16 cellular contexts compared by ENCODE assay signal in the genomic region with DNA sequence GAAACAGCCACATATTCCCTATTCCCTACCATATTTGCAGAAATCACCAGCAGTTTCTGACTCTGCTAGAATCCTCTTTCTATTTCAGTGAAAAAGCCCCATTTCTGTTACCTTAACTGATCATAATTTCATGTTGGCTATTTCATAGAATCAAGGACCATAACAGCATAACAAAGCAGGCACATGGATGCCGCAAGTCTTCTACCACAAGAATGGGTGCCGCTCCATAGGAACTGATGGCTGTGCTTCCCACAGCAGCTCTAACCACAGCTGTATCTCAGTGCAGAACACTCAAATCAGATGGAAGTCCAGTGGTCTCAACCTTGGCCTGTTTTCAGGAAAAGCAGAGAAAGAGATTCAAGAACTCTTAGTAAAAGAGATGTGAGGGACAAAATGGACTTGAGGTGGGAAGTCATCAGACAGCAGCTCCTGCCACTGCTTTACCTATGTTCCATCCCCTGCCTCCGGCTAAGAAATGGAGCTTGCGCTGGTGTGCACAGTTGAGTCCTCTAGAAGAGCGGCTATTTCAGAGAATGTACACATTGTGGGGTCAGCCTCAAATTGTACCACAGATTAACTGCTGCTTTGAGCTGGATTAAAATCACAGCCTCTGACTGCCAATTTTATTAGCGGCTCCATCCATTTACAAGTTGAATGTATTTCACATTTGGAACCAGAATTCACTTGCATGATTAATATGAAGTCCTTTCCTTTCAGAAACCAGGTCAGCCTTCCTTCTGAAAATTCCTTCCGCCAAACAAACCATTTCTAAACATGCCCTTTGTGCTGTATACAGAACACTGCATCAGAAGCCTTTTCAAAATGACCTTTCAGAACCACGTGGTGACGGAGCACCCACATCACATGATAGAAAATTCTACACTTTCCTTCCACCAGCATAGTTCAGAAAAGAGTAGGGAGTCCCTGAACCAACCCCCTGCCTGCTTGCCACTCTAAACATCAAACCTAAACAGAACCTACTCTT. TPM values are rescaled to one million over a fixed set of nuclear protein-coding genes. Genes with fewer than 3 reads are reported as not detected.
DNase-seq lines count a peak whose midpoint lies in the region; ATAC-seq and TF ChIP-seq lines count a peak whose summit lies in the region.
"Had no signal": no experiment of that assay in that cellular context is flagged by ENCODE, and none has a peak within 500 bp of the region (broad histone marks: within the 10 kb centered on the region; RNA-seq: fewer than 3 reads in every experiment).

No MANE protein-coding gene starts in this region.

- H3K4me1 ChIP-seq in endocrine pancreas (ENCODE audit: control insufficient read depth, insufficient read depth, low read length) (peaks cover 22% of the 10 kb centered on the region), spleen (no peaks in the 10 kb centered on the region), MM.1S (ENCODE audit: low read length) (no peaks in the 10 kb centered on the region)
- H3K4me1 ChIP-seq: A549, HAP-1 had no signal

- peaks cover 5% of the 10 kb centered on the region for H3K36me3 ChIP-seq in endocrine pancreas (ENCODE audit: control insufficient read depth, insufficient read depth, low read length)
- no peaks in the 10 kb centered on the region for H3K36me3 ChIP-seq in spleen
- no peaks in the 10 kb centered on the region for H3K36me3 ChIP-seq in MM.1S (replicated peaks; ENCODE audit: insufficient read depth, low read length)
- H3K36me3 ChIP-seq: BLaER1, HAP-1 had no signal

- no peak for ATAC-seq in GM21825 (IDR thresholded peaks at IDR 0.05; ENCODE audit: unreplicated experiment)
- ATAC-seq: A549 had no signal

- peak overlapping the region; percentile 1 for H3K4me3 ChIP-seq in endocrine pancreas (ENCODE audit: control insufficient read depth, insufficient read depth, low read length)
- H3K4me3 ChIP-seq in spleen, result no peak overlapping the region
- H3K4me3 ChIP-seq in MM.1S (ENCODE audit: low read length), result no peak overlapping the region
- H3K4me3 ChIP-seq: A549, BLaER1, GM23248, HAP-1 had no signal

- WGBS in spleen, 5 donors, result 88 to 93% (median 92%) methylated on average over 9 of the region's 9 CpGs

- TF ChIP-seq POLR2A in spleen (IDR thresholded peaks at IDR 0.05), result no peak

- H3K9me3 ChIP-seq in endocrine pancreas (ENCODE audit: control insufficient read depth, low read length) (no peaks in the 10 kb centered on the region), spleen (peaks cover 0 to 31% (median 26%) of the 10 kb centered on the region in 8 donors), MM.1S (replicated peaks; ENCODE audit: insufficient read depth, low read length) (no peaks in the 10 kb centered on the region)
- H3K9me3 ChIP-seq: HAP-1 had no signal

- H3K9ac ChIP-seq in endocrine pancreas (ENCODE audit: control insufficient read depth, insufficient read depth, low read length), result no peak overlapping the region
- H3K9ac ChIP-seq in MM.1S (ENCODE audit: low read length), result no peak overlapping the region
- H3K9ac ChIP-seq: BLaER1, GM23248 had no signal

- no peaks in the 10 kb centered on the region for H3K79me2 ChIP-seq in MM.1S (ENCODE audit: low read length)

- DNase-seq in DMS53 (lab: John Stamatoyannopoulos, UW), result peak; percentile 15
- DNase-seq in DMS53 treated with DMSO at 0.1 percent for 48 hours (lab: John Stamatoyannopoulos, UW; ENCODE audit: unreplicated experiment), result no peak
- DNase-seq in SK-MEL-5 (ENCODE audit: low read depth, low spot score), result peak; percentile 38
- peak; percentile 2 for DNase-seq in spleen
- DNase-seq in MM.1S, result no peak
- DNase-seq in activated CD4-positive, CD25-positive, alpha-beta regulatory T cell treated with anti-CD3 and anti-CD28 coated beads, Interleukin-2, amount 50 U/mL, for 72 hours, result no peak
- DNase-seq: CD4-positive, alpha-beta memory T cell; GM23248; IMR-90 had no signal

- no peaks in the 10 kb centered on the region for H3K27me3 ChIP-seq in endocrine pancreas (ENCODE audit: control insufficient read depth, insufficient read depth, low read length)
- H3K27me3 ChIP-seq in spleen (replicated peaks in 1 of 7), result peaks cover 0 to 36% (median 20%) of the 10 kb centered on the region in 7 donors
- peaks cover 19% of the 10 kb centered on the region for H3K27me3 ChIP-seq in MM.1S (replicated peaks; ENCODE audit: insufficient read depth, low read length)
- H3K27me3 ChIP-seq: BLaER1 had no signal

- H3K27ac ChIP-seq in spleen (no peak overlapping the region), MM.1S (ENCODE audit: low read length) (no peak overlapping the region)
- H3K27ac ChIP-seq: 22Rv1, A549, BLaER1, GM23248, HL-60 had no signal

- intact Hi-C loops in spleen (cut with DNase I; ENCODE audit: low total_unique reads), result no loop called here

- in situ Hi-C loops in SK-MEL-5 (cut with HindIII; ENCODE audit: low pct_unique_long_range_greater_than_20kb, low sequenced_read_pairs), result no loop called here

- no peaks in the 10 kb centered on the region for H4K20me1 ChIP-seq in MM.1S (ENCODE audit: insufficient read depth, low read length)
- H4K20me1 ChIP-seq: BLaER1 had no signal

- no peak overlapping the region for H2AFZ ChIP-seq in MM.1S (ENCODE audit: low read length)
- H2AFZ ChIP-seq: GM23248 had no signal

- H3K9me2 ChIP-seq in MM.1S (replicated peaks; ENCODE audit: insufficient read depth, low read length), result no peaks in the 10 kb centered on the region

- no peak overlapping the region for H3K4me2 ChIP-seq in MM.1S (ENCODE audit: low read depth, low read length)
- H3K4me2 ChIP-seq: A549, BLaER1 had no signal

- TF ChIP-seq CTCF in spleen (IDR thresholded peaks at IDR 0.05 in 8 of 11, conservative IDR thresholded peaks at IDR 0.05 in 3 of 11), result no peak
- no peak for TF ChIP-seq CTCF in MM.1S (IDR thresholded peaks at IDR 0.05; ENCODE audit: low read length)

- H3F3A ChIP-seq in MM.1S (ENCODE audit: insufficient read depth, low read length), result no peaks in the 10 kb centered on the region

RNA-seq across cellular contexts. Expression of gene PTPRN2, which starts 7.7 kb away (rescaled TPM):
- 0.16 TPM in 1 of 2 replicates, not detected in the other for total RNA-seq in SK-MEL-5 (2014; rRNA removed; shearing (Covaris generic))
- polyA plus RNA-seq in SK-MEL-5 (2015; cell fraction: cytosol; rRNA removed), result 0.05 and 0.10 TPM in 2 replicates
- not detected in 2 replicates for polyA plus RNA-seq in SK-MEL-5 (2015; cell fraction: nucleus; rRNA removed)
- 10 to 100 TPM in 6 of 7 donors, 1 to 10 TPM in 1; 7.9 to 22.8 (median 16.8) TPM for total RNA-seq in spleen
- polyA plus RNA-seq in spleen, result 10 to 100 TPM in 1 of 3 donors, 1 to 10 TPM in 2; 7.0 to 19.4 (median 7.8) TPM
- total RNA-seq: GM23248, IMR-90 had no signal

Comparison
In these comparisons a context has a peak if more than half of its experiments do, and no peak if none do; other contexts are left out.
1. DNase-seq: peak in DMS53 (single experiment), SK-MEL-5 (single experiment) and spleen (single experiment); none in DMS53 treated with DMSO at 0.1 percent for 48 hours (single experiment), MM.1S (single experiment) and activated CD4-positive, CD25-positive, alpha-beta regulatory T cell treated with anti-CD3 and anti-CD28 coated beads, Interleukin-2, amount 50 U/mL, for 72 hours (single experiment).